Comparison of ENCODE assay signal across 9 cellular contexts in the genomic region with DNA sequence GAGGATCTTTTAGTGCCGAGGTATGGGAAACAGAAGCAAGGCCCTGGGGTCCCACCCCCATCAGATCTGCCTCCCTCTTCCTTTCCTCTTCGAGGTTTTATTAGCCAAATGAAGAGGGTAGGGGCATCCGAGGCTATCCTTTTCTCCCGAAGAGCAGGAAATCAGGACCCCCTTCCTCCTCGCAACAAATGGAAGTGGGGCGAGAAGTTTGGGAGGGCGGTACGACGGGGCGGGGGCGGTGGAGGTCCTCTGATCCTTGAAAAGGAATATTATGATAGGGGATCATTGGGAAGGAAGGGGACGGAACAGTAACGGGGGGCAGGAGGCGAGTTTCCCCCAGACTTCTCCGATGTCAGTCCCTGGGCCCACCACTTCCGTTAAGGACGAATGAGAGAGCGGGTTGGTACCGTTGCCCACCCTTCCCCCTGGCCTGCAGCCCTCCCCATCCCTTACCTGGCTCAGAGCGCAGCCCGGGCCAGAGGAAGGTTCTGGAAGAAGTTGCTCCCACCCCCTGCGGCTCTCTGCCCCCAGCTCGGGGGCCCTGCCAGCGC. TPM values are rescaled to one million over a fixed set of nuclear protein-coding genes. Genes with fewer than 3 reads are reported as not detected.
DNase-seq lines count a peak whose midpoint lies in the region; ATAC-seq, FAIRE-seq and TF ChIP-seq lines count a peak whose summit lies in the region.
"Had no signal": no experiment of that assay in that cellular context is flagged by ENCODE, and none has a peak within 500 bp of the region (broad histone marks: within the 10 kb centered on the region; RNA-seq: fewer than 3 reads in every experiment).

No MANE protein-coding gene starts in this region.

- H3K36me3 Mint-ChIP-seq in MCF 10A (ENCODE audit: insufficient read depth, unreplicated experiment) = no peaks in the 10 kb centered on the region
- peaks cover 0 to 11% (median 0%) of the 10 kb centered on the region in 5 donors for H3K36me3 Mint-ChIP-seq in naive thymus-derived CD4-positive, alpha-beta T cell

- intact Hi-C loops in MCF 10A (cut with micrococcal nuclease) = no loop called here
- intact Hi-C loops in naive thymus-derived CD4-positive, alpha-beta T cell (cut with micrococcal nuclease) = loop anchor here (1.0 to 10.0 kb wide), 8 partner anchors 12 to 534 kb away; partner anchors contain the start of genes EXOC7 (in 1 of the 2), PRPSAP1 (in 1 of the 2) and UBALD2 (in 1 of the 2)

- no peaks in the 10 kb centered on the region for H3K9me3 Mint-ChIP-seq in MCF 10A (ENCODE audit: unreplicated experiment)
- H3K9me3 Mint-ChIP-seq in naive thymus-derived CD4-positive, alpha-beta T cell = peaks cover 0 to 1% (median 0%) of the 10 kb centered on the region in 11 donors

- peak overlapping the region; percentile 61 for H3K4me3 Mint-ChIP-seq in MCF 10A (ENCODE audit: unreplicated experiment)
- H3K4me3 Mint-ChIP-seq in naive thymus-derived CD4-positive, alpha-beta T cell = peak overlapping the region; percentile 76 to 88 (median 84)

- CTCF ChIA-PET in AG04449 (lab: Yijun Ruan, JAX) = interaction anchor here (0.8 to 3.1 kb wide), 9 partner anchors 10 to 139 kb away, joined by 3 to 26 read pairs (median 5); no protein-coding TSS in a partner anchor
- CTCF ChIA-PET in MCF 10A (lab: Yijun Ruan, JAX) = interaction anchor here (0.6 to 3.5 kb wide), 4 partner anchors 8 to 257 kb away, joined by 3 to 13 read pairs (median 4); no protein-coding TSS in a partner anchor
- CTCF ChIA-PET in naive thymus-derived CD4-positive, alpha-beta T cell (lab: Charles Lee) = interaction anchor here (0.7 to 8.1 kb wide), 6 partner anchors 11 to 138 kb away, joined by 3 to 111 read pairs (median 5); no protein-coding TSS in a partner anchor

- DNase-seq in AG04449 (ENCODE audit: low read depth, low spot score) (no peak), MCF 10A (ENCODE audit: unreplicated experiment) (no peak), HTR-8/SVneo (ENCODE audit: insufficient read length, low spot score) (no peak), HuH-7 (ENCODE audit: low spot score) (no peak), cerebellar cortex (ENCODE audit: low spot score) (no peak)
- no peak for DNase-seq in naive thymus-derived CD4-positive, alpha-beta T cell

- H3K27me3 Mint-ChIP-seq in MCF 10A (ENCODE audit: insufficient read depth, unreplicated experiment) = no peaks in the 10 kb centered on the region
- H3K27me3 Mint-ChIP-seq in naive thymus-derived CD4-positive, alpha-beta T cell = peaks cover 0 to 26% (median 0%) of the 10 kb centered on the region in 5 donors

- POLR2A ChIA-PET in AG04449 (lab: Yijun Ruan, JAX) = no interaction called here
- POLR2A ChIA-PET in MCF 10A (lab: Yijun Ruan, JAX) = interaction anchor here (0.7 to 1.1 kb wide), 2 partner anchors 37 to 453 kb away, joined by 3 to 4 read pairs; no protein-coding TSS in a partner anchor
- POLR2A ChIA-PET in naive thymus-derived CD4-positive, alpha-beta T cell (lab: Charles Lee) = interaction anchor here (0.9 to 8.5 kb wide), 8 partner anchors 12 to 139 kb away, joined by 3 to 141 read pairs (median 6); no protein-coding TSS in a partner anchor

- no peaks in the 10 kb centered on the region for H3K4me1 Mint-ChIP-seq in MCF 10A (ENCODE audit: insufficient read depth, unreplicated experiment)
- peaks cover 35 to 57% (median 52%) of the 10 kb centered on the region in 7 donors for H3K4me1 Mint-ChIP-seq in naive thymus-derived CD4-positive, alpha-beta T cell

- H3K4me1 ChIP-seq in naive thymus-derived CD4-positive, alpha-beta T cell (ENCODE audit: control insufficient read depth in 2 of 2, insufficient read depth in 2 of 2, low read length in 2 of 2) = peaks cover 43 to 53% of the 10 kb centered on the region in 2 donors

- ATAC-seq in HG02981 (IDR thresholded peaks at IDR 0.05; ENCODE audit: unreplicated experiment) (peak; percentile 15), HG02623 (IDR thresholded peaks at IDR 0.05; ENCODE audit: unreplicated experiment) (no peak)
- no peak for ATAC-seq in naive thymus-derived CD4-positive, alpha-beta T cell

- TF ChIP-seq CTCF in AG04449 (IDR thresholded peaks at IDR 0.05; ENCODE audit: insufficient read depth, low read length, missing control alignments) (no peak), MCF 10A (IDR thresholded peaks at IDR 0.05; ENCODE audit: unreplicated experiment) (no peak)

- no TSS peak for BruUV-seq in MCF 10A (replicated peaks; lab: Mats Ljungman, UMichigan)

- H3K36me3 ChIP-seq in naive thymus-derived CD4-positive, alpha-beta T cell (ENCODE audit: control insufficient read depth in 2 of 3, insufficient read depth in 3 of 3, low read length in 3 of 3) = no peaks in the 10 kb centered on the region

- H3K27ac ChIP-seq in naive thymus-derived CD4-positive, alpha-beta T cell (ENCODE audit: low read depth, low read length) = peak overlapping the region; percentile 61

- no peaks in the 10 kb centered on the region for H3K9me3 ChIP-seq in naive thymus-derived CD4-positive, alpha-beta T cell (ENCODE audit: control insufficient read depth in 2 of 3, low read length in 3 of 3)

- FAIRE-seq in HTR-8/SVneo (lab: Jason Lieb, UNC) = no peak
- FAIRE-seq: TTC549 had no signal

- peak overlapping the region; percentile 57 for H3K4me3 ChIP-seq in AG04449 (ENCODE audit: low read depth, low read length)
- peak overlapping the region; percentile 49 for H3K4me3 ChIP-seq in naive thymus-derived CD4-positive, alpha-beta T cell (ENCODE audit: low read length)

- no peak overlapping the region for H3K27ac Mint-ChIP-seq in MCF 10A (ENCODE audit: low read depth, unreplicated experiment)
- peak overlapping the region in 7 of 9 donors; percentile 71 to 99 (median 91) for H3K27ac Mint-ChIP-seq in naive thymus-derived CD4-positive, alpha-beta T cell

- H3K27me3 ChIP-seq in naive thymus-derived CD4-positive, alpha-beta T cell (ENCODE audit: control insufficient read depth in 2 of 2, insufficient read depth in 2 of 2, low read length in 2 of 2) = no peaks in the 10 kb centered on the region

RNA-seq across cellular contexts. Expression of gene FOXJ1, which starts 0.3 kb away (rescaled TPM):
- total RNA-seq in MCF 10A (2022) = not detected in 2 replicates
- total RNA-seq in naive thymus-derived CD4-positive, alpha-beta T cell = 1 to 10 TPM in 4 of 5 experiments, under 1 TPM in 1; 0.29 to 2.2 (median 1.4) TPM
- polyA plus RNA-seq in naive thymus-derived CD4-positive, alpha-beta T cell = 1 to 10 TPM in 1 of 2 donors, under 1 TPM in 1; 0.27 to 1.0 TPM

RNA-seq across cellular contexts. Expression of gene EXOC7, which starts 37.1 kb away (rescaled TPM):
- 80.8 and 106 TPM in 2 replicates for total RNA-seq in MCF 10A (2022)
- total RNA-seq in naive thymus-derived CD4-positive, alpha-beta T cell = 100 to 1,000 TPM; 112 to 204 (median 160) TPM
- polyA plus RNA-seq in naive thymus-derived CD4-positive, alpha-beta T cell = 10 to 100 TPM; 46.6 to 73.3 TPM
